In the genomic region with DNA sequence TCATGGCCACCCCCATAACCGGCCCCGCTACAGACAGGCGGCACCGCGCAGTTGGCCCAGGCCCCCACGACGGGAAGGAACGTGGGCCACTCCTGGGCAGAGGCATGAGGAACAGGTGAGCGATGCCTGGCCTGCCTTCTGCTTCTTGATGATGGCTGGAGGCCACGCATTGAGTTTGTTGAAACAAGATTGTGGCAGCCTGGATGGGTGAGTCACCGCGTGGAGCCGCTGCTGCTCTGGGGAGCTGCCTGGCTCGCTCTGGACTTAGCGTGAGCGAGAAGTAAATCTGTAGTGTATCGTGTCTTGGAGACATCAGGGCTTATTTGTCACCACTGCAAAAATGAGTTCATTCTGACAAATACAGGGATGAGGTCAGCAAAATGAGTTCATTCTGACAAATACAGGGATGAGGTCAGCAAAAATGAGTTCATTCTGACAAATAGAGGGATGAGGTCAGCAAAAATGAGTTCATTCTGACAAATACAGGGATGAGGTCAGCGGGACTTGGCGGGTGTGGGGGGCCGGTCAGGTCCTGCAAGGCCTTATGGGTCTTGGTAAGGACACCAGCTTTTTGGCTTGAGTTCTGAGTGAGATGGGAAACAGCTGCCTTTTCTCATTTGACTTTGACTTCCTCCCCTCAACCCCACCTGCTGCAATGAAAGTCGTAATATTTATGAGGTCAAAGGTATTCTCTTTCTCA, we compare ENCODE assay signal across 2 cellular contexts.
TF ChIP-seq lines count a peak whose summit lies in the region.

No MANE protein-coding gene starts in this region.

TF ChIP-seq in HEK293, 187 proteins besides CTCF, POLR2A, EP300 and RAD21 (continued from another document and continues in another):
- TF ChIP-seq, protein P1, sequence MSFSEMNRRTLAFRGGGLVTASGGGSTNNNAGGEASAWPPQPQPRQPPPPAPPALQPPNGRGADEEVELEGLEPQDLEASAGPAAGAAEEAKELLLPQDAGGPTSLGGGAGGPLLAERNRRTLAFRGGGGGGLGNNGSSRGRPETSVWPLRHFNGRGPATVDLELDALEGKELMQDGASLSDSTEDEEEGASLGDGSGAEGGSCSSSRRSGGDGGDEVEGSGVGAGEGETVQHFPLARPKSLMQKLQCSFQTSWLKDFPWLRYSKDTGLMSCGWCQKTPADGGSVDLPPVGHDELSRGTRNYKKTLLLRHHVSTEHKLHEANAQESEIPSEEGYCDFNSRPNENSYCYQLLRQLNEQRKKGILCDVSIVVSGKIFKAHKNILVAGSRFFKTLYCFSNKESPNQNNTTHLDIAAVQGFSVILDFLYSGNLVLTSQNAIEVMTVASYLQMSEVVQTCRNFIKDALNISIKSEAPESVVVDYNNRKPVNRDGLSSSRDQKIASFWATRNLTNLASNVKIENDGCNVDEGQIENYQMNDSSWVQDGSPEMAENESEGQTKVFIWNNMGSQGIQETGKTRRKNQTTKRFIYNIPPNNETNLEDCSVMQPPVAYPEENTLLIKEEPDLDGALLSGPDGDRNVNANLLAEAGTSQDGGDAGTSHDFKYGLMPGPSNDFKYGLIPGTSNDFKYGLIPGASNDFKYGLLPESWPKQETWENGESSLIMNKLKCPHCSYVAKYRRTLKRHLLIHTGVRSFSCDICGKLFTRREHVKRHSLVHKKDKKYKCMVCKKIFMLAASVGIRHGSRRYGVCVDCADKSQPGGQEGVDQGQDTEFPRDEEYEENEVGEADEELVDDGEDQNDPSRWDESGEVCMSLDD (tag by site-specific recombination; IDR thresholded peaks at IDR 0.05): peak; percentile 77; the same call in 1 of the 2 replicates
- peak; percentile 86 for TF ChIP-seq ZFP69B (tag by site-specific recombination; IDR thresholded peaks at IDR 0.05)
- TF ChIP-seq ZNF510 (tag by site-specific recombination; IDR thresholded peaks at IDR 0.05; ENCODE audit: insufficient replicate concordance): no peak
- TF ChIP-seq, protein P2, sequence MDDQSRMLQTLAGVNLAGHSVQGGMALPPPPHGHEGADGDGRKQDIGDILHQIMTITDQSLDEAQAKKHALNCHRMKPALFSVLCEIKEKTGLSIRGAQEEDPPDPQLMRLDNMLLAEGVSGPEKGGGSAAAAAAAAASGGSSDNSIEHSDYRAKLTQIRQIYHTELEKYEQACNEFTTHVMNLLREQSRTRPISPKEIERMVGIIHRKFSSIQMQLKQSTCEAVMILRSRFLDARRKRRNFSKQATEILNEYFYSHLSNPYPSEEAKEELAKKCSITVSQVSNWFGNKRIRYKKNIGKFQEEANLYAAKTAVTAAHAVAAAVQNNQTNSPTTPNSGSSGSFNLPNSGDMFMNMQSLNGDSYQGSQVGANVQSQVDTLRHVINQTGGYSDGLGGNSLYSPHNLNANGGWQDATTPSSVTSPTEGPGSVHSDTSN (CRISPR knock-in tag; IDR thresholded peaks at IDR 0.05): no peak
- TF ChIP-seq OVOL3 (tag by site-specific recombination; IDR thresholded peaks at IDR 0.05): no peak
- TF ChIP-seq, protein P3, sequence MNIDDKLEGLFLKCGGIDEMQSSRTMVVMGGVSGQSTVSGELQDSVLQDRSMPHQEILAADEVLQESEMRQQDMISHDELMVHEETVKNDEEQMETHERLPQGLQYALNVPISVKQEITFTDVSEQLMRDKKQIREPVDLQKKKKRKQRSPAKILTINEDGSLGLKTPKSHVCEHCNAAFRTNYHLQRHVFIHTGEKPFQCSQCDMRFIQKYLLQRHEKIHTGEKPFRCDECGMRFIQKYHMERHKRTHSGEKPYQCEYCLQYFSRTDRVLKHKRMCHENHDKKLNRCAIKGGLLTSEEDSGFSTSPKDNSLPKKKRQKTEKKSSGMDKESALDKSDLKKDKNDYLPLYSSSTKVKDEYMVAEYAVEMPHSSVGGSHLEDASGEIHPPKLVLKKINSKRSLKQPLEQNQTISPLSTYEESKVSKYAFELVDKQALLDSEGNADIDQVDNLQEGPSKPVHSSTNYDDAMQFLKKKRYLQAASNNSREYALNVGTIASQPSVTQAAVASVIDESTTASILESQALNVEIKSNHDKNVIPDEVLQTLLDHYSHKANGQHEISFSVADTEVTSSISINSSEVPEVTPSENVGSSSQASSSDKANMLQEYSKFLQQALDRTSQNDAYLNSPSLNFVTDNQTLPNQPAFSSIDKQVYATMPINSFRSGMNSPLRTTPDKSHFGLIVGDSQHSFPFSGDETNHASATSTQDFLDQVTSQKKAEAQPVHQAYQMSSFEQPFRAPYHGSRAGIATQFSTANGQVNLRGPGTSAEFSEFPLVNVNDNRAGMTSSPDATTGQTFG (tag by site-specific recombination; IDR thresholded peaks at IDR 0.05; ENCODE audit: borderline replicate concordance): peak; percentile 77; the same call in 1 of the 2 replicates
- no peak for TF ChIP-seq ZFP41 (tag by site-specific recombination; IDR thresholded peaks at IDR 0.05; ENCODE audit: borderline replicate concordance)
- TF ChIP-seq REPIN1 (tag by site-specific recombination; IDR thresholded peaks at IDR 0.05; ENCODE audit: low read depth): no peak
- peak; percentile 49; the same call in 1 of the 2 replicates for TF ChIP-seq ZBTB20 (tag by site-specific recombination; IDR thresholded peaks at IDR 0.05)
- 0 out of 2 replicates have a peak, but pooled peaks have one; percentile 59 for TF ChIP-seq ZNF23 (tag by site-specific recombination; IDR thresholded peaks at IDR 0.05; ENCODE audit: borderline replicate concordance)
- TF ChIP-seq, protein P4, sequence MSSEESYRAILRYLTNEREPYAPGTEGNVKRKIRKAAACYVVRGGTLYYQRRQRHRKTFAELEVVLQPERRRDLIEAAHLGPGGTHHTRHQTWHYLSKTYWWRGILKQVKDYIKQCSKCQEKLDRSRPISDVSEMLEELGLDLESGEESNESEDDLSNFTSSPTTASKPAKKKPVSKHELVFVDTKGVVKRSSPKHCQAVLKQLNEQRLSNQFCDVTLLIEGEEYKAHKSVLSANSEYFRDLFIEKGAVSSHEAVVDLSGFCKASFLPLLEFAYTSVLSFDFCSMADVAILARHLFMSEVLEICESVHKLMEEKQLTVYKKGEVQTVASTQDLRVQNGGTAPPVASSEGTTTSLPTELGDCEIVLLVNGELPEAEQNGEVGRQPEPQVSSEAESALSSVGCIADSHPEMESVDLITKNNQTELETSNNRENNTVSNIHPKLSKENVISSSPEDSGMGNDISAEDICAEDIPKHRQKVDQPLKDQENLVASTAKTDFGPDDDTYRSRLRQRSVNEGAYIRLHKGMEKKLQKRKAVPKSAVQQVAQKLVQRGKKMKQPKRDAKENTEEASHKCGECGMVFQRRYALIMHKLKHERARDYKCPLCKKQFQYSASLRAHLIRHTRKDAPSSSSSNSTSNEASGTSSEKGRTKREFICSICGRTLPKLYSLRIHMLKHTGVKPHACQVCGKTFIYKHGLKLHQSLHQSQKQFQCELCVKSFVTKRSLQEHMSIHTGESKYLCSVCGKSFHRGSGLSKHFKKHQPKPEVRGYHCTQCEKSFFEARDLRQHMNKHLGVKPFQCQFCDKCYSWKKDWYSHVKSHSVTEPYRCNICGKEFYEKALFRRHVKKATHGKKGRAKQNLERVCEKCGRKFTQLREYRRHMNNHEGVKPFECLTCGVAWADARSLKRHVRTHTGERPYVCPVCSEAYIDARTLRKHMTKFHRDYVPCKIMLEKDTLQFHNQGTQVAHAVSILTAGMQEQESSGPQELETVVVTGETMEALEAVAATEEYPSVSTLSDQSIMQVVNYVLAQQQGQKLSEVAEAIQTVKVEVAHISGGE (tag by site-specific recombination; conservative IDR thresholded peaks at IDR 0.05; ENCODE audit: low read depth): no peak
- peak; percentile 99 for TF ChIP-seq ZSCAN23 (tag by site-specific recombination; IDR thresholded peaks at IDR 0.05)
- peak; percentile 96 for TF ChIP-seq ZNF394 (tag by site-specific recombination; IDR thresholded peaks at IDR 0.05; ENCODE audit: borderline replicate concordance)
- TF ChIP-seq ZNF596 (tag by site-specific recombination; IDR thresholded peaks at IDR 0.05): no peak
- TF ChIP-seq KLF7 (tag by site-specific recombination; IDR thresholded peaks at IDR 0.05; ENCODE audit: borderline replicate concordance): peak; percentile 38; the same call in 1 of the 2 replicates
- no peak for TF ChIP-seq ZIC2 (tag by site-specific recombination; IDR thresholded peaks at IDR 0.05)

TF ChIP-seq in HepG2, 621 proteins besides CTCF, POLR2A, EP300 and RAD21 (continued from another document and continues in another):
- TF ChIP-seq, protein P5, sequence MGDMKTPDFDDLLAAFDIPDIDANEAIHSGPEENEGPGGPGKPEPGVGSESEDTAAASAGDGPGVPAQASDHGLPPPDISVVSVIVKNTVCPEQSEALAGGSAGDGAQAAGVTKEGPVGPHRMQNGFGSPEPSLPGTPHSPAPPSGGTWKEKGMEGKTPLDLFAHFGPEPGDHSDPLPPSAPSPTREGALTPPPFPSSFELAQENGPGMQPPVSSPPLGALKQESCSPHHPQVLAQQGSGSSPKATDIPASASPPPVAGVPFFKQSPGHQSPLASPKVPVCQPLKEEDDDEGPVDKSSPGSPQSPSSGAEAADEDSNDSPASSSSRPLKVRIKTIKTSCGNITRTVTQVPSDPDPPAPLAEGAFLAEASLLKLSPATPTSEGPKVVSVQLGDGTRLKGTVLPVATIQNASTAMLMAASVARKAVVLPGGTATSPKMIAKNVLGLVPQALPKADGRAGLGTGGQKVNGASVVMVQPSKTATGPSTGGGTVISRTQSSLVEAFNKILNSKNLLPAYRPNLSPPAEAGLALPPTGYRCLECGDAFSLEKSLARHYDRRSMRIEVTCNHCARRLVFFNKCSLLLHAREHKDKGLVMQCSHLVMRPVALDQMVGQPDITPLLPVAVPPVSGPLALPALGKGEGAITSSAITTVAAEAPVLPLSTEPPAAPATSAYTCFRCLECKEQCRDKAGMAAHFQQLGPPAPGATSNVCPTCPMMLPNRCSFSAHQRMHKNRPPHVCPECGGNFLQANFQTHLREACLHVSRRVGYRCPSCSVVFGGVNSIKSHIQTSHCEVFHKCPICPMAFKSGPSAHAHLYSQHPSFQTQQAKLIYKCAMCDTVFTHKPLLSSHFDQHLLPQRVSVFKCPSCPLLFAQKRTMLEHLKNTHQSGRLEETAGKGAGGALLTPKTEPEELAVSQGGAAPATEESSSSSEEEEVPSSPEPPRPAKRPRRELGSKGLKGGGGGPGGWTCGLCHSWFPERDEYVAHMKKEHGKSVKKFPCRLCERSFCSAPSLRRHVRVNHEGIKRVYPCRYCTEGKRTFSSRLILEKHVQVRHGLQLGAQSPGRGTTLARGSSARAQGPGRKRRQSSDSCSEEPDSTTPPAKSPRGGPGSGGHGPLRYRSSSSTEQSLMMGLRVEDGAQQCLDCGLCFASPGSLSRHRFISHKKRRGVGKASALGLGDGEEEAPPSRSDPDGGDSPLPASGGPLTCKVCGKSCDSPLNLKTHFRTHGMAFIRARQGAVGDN (CRISPR knock-in tag; IDR thresholded peaks at IDR 0.05): peak; percentile 52
- TF ChIP-seq, protein P6, sequence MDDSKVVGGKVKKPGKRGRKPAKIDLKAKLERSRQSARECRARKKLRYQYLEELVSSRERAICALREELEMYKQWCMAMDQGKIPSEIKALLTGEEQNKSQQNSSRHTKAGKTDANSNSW (CRISPR knock-in tag; IDR thresholded peaks at IDR 0.05; ENCODE audit: borderline replicate concordance): no peak
- TF ChIP-seq, protein P7, sequence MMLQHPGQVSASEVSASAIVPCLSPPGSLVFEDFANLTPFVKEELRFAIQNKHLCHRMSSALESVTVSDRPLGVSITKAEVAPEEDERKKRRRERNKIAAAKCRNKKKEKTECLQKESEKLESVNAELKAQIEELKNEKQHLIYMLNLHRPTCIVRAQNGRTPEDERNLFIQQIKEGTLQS (CRISPR knock-in tag; IDR thresholded peaks at IDR 0.05): peak; percentile 95
- TF ChIP-seq ZIK1 (CRISPR knock-in tag; IDR thresholded peaks at IDR 0.05; ENCODE audit: borderline replicate concordance, low read depth) (no peak), ZSCAN25 (CRISPR knock-in tag; IDR thresholded peaks at IDR 0.05) (peak; percentile 75), NFRKB (IDR thresholded peaks at IDR 0.05) (no peak), ZFP36 (IDR thresholded peaks at IDR 0.05; ENCODE audit: borderline replicate concordance, low read depth, low read length, partially characterized antibody) (no peak)
- TF ChIP-seq, protein P8, sequence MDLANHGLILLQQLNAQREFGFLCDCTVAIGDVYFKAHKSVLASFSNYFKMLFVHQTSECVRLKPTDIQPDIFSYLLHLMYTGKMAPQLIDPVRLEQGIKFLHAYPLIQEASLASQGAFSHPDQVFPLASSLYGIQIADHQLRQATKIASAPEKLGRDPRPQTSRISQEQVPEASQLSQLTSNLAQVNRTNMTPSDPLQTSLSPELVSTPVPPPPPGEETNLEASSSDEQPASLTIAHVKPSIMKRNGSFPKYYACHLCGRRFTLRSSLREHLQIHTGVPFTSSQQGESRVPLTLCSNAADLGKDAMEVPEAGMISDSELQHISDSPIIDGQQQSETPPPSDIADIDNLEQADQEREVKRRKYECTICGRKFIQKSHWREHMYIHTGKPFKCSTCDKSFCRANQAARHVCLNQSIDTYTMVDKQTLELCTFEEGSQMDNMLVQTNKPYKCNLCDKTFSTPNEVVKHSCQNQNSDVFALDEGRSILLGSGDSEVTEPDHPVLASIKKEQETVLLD (CRISPR knock-in tag; IDR thresholded peaks at IDR 0.05; ENCODE audit: low read depth): no peak
- TF ChIP-seq, protein P9, sequence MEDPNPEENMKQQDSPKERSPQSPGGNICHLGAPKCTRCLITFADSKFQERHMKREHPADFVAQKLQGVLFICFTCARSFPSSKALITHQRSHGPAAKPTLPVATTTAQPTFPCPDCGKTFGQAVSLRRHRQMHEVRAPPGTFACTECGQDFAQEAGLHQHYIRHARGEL (CRISPR knock-in tag; IDR thresholded peaks at IDR 0.05): no peak
